Comparison of ENCODE assay signal across 1 cellular context in genomic region chr1:24318988-24319863, GRCh38.
A peak's percentile ranks its signal among the peaks of the same experiment; 100 is the strongest.
TF ChIP-seq lines count a peak whose summit lies in the region.

TSS of gene GRHL3 (plus strand) at chr1:24319357. CDS start at chr1:24319552, 195 bp downstream.

TF ChIP-seq in K562, 482 proteins besides CTCF, POLR2A, EP300 and RAD21 (continued from another document):
- no peak for TF ChIP-seq ZBTB9 (CRISPR knock-in tag; IDR thresholded peaks at IDR 0.05)
- no peak for TF ChIP-seq PBX2 (CRISPR knock-in tag; IDR thresholded peaks at IDR 0.05; ENCODE audit: low read depth)
- 0 out of 2 replicates have a peak, but pooled peaks have one; percentile 33 for TF ChIP-seq PBX2 (tag; conservative IDR thresholded peaks at IDR 0.05; ENCODE audit: low read depth)
- 0 out of 2 replicates have a peak, but pooled peaks have one; percentile 12 for TF ChIP-seq EGR1 (conservative IDR thresholded peaks at IDR 0.05)
- peak in 1 of 2 experiments; percentile 41; a peak in 1 of 4 replicates for TF ChIP-seq KDM1A (IDR thresholded peaks at IDR 0.05)
- no peak for TF ChIP-seq ZNF766 (CRISPR knock-in tag; conservative IDR thresholded peaks at IDR 0.05)
- no peak for TF ChIP-seq NFIX (CRISPR knock-in tag; IDR thresholded peaks at IDR 0.05; ENCODE audit: low read depth)
- TF ChIP-seq ZNF316 (IDR thresholded peaks at IDR 0.05) = 0 out of 2 replicates have a peak, but pooled peaks have one; percentile 56
- TF ChIP-seq ZNF239 (CRISPR knock-in tag; IDR thresholded peaks at IDR 0.05) = no peak
- TF ChIP-seq E2F4 (CRISPR knock-in tag; IDR thresholded peaks at IDR 0.05; ENCODE audit: low read depth) = no peak
- TF ChIP-seq GABPB1 (CRISPR knock-in tag; IDR thresholded peaks at IDR 0.05) = no peak
- TF ChIP-seq RCOR1 (IDR thresholded peaks at IDR 0.05; ENCODE audit: borderline replicate concordance in 1 of 2, low read depth in 2 of 2, low read length in 2 of 2) = 0 out of 4 replicates have a peak, but pooled peaks of 1 of the 2 experiments have one; percentile 35
- no peak for TF ChIP-seq ZBTB2 (IDR thresholded peaks at IDR 0.05)
- TF ChIP-seq POLR3G (IDR thresholded peaks at IDR 0.05; ENCODE audit: extremely low read depth, insufficient read length, insufficient replicate concordance) = no peak
- TF ChIP-seq USF2 (CRISPR knock-in tag; IDR thresholded peaks at IDR 0.05) = no peak
- TF ChIP-seq RREB1 (CRISPR knock-in tag; IDR thresholded peaks at IDR 0.05) = no peak
- TF ChIP-seq PKNOX1 (IDR thresholded peaks at IDR 0.05) = 0 out of 2 replicates have a peak, but pooled peaks have one; percentile 31
